In genomic region chrX:68498044-68498507, GRCh38 we compare ENCODE assay signal across 8 cellular contexts. TPM values are rescaled to one million over a fixed set of nuclear protein-coding genes. Genes with fewer than 3 reads are reported as not detected.
DNase-seq lines count a peak whose midpoint lies in the region; ATAC-seq lines count a peak whose summit lies in the region.

No MANE protein-coding gene starts in this region.

- intact Hi-C loops in activated CD4-positive, alpha-beta memory T cell treated with anti-CD3 and anti-CD28 coated beads for 36 hours (cut with micrococcal nuclease): loop anchor here (1.0 kb wide), 1 partner anchor 8 kb away; no protein-coding TSS in a partner anchor

- no peaks in the 10 kb centered on the region for H3K4me1 ChIP-seq in iPS-15b (ENCODE audit: control insufficient read depth, insufficient read depth, low read length)

- peak overlapping the region; percentile 71 for H3K4me3 ChIP-seq in iPS-15b (ENCODE audit: low read depth, low read length)

- POLR2A ChIA-PET in activated CD4-positive, alpha-beta memory T cell treated with anti-CD3 and anti-CD28 coated beads for 36 hours (lab: Charles Lee): no interaction called here

- H3K9me3 Mint-ChIP-seq in activated T-cell treated with anti-CD3 and anti-CD28 coated beads, Interleukin-2, amount 50 U/mL, for 72 hours: no peaks in the 10 kb centered on the region
- H3K9me3 Mint-ChIP-seq in activated CD4-positive, alpha-beta memory T cell treated with anti-CD3 and anti-CD28 coated beads for 36 hours: no peaks in the 10 kb centered on the region
- no peaks in the 10 kb centered on the region for H3K9me3 Mint-ChIP-seq in stimulated activated naive B cell treated with anti-CD40 and anti-IgM and Interleukin-4, amounts not matched to agents 10 μg/mL and 1 μg/mL and 100 μg/mL, for 72 hours

- CTCF ChIA-PET in activated CD4-positive, alpha-beta memory T cell treated with anti-CD3 and anti-CD28 coated beads for 36 hours (lab: Charles Lee): no interaction called here

- no peak for ATAC-seq in activated T-cell treated with anti-CD3 and anti-CD28 coated beads, Interleukin-2, amount 50 U/mL, for 72 hours (replicated peaks in 1 of 2)
- ATAC-seq in stimulated activated naive B cell treated with anti-CD40 and anti-IgM and Interleukin-4, amounts not matched to agents 10 μg/mL and 1 μg/mL and 100 μg/mL, for 72 hours (replicated peaks): peak in 1 of 2 donors; percentile 43
- ATAC-seq in HG02852 (IDR thresholded peaks at IDR 0.05; ENCODE audit: unreplicated experiment) (no peak), HG03175 (IDR thresholded peaks at IDR 0.05; ENCODE audit: unreplicated experiment) (no peak)

- H3K27ac Mint-ChIP-seq in activated T-cell treated with anti-CD3 and anti-CD28 coated beads, Interleukin-2, amount 50 U/mL, for 72 hours: peak overlapping the region; percentile 100
- H3K27ac Mint-ChIP-seq in activated CD4-positive, alpha-beta memory T cell treated with anti-CD3 and anti-CD28 coated beads for 36 hours: peak overlapping the region; percentile 93
- peak overlapping the region; percentile 99 for H3K27ac Mint-ChIP-seq in stimulated activated naive B cell treated with anti-CD40 and anti-IgM and Interleukin-4, amounts not matched to agents 10 μg/mL and 1 μg/mL and 100 μg/mL, for 72 hours

- peaks cover 3 to 12% of the 10 kb centered on the region in 2 donors for H3K36me3 Mint-ChIP-seq in activated T-cell treated with anti-CD3 and anti-CD28 coated beads, Interleukin-2, amount 50 U/mL, for 72 hours (ENCODE audit: insufficient read depth in 2 of 2)
- H3K36me3 Mint-ChIP-seq in activated CD4-positive, alpha-beta memory T cell treated with anti-CD3 and anti-CD28 coated beads for 36 hours: peaks cover 9% of the 10 kb centered on the region
- H3K36me3 Mint-ChIP-seq in stimulated activated naive B cell treated with anti-CD40 and anti-IgM and Interleukin-4, amounts not matched to agents 10 μg/mL and 1 μg/mL and 100 μg/mL, for 72 hours: peaks cover under 1 to 13% of the 10 kb centered on the region in 2 donors

- H3K4me1 Mint-ChIP-seq in activated T-cell treated with anti-CD3 and anti-CD28 coated beads, Interleukin-2, amount 50 U/mL, for 72 hours (ENCODE audit: low read depth): peaks cover 20% of the 10 kb centered on the region
- peaks cover 22% of the 10 kb centered on the region for H3K4me1 Mint-ChIP-seq in activated CD4-positive, alpha-beta memory T cell treated with anti-CD3 and anti-CD28 coated beads for 36 hours (ENCODE audit: low read depth)
- H3K4me1 Mint-ChIP-seq in stimulated activated naive B cell treated with anti-CD40 and anti-IgM and Interleukin-4, amounts not matched to agents 10 μg/mL and 1 μg/mL and 100 μg/mL, for 72 hours: peaks cover 3 to 19% of the 10 kb centered on the region in 2 donors

- H3K27me3 Mint-ChIP-seq in activated T-cell treated with anti-CD3 and anti-CD28 coated beads, Interleukin-2, amount 50 U/mL, for 72 hours (ENCODE audit: low read depth): peaks cover 14% of the 10 kb centered on the region
- H3K27me3 Mint-ChIP-seq in activated CD4-positive, alpha-beta memory T cell treated with anti-CD3 and anti-CD28 coated beads for 36 hours: peaks cover 1% of the 10 kb centered on the region
- peaks cover 0 to 6% of the 10 kb centered on the region in 2 donors for H3K27me3 Mint-ChIP-seq in stimulated activated naive B cell treated with anti-CD40 and anti-IgM and Interleukin-4, amounts not matched to agents 10 μg/mL and 1 μg/mL and 100 μg/mL, for 72 hours

- no peaks in the 10 kb centered on the region for H3K36me3 ChIP-seq in iPS-15b (ENCODE audit: control insufficient read depth, insufficient read depth, low read length)

- H3K9me3 ChIP-seq in iPS-15b (ENCODE audit: control insufficient read depth, insufficient read depth, low read length): no peaks in the 10 kb centered on the region

- H3K9ac ChIP-seq in iPS-15b (ENCODE audit: low read depth, low read length): peak overlapping the region; percentile 90

- H3K27me3 ChIP-seq in iPS-15b (ENCODE audit: control insufficient read depth, insufficient read depth, low read length): no peaks in the 10 kb centered on the region

- DNase-seq in activated T-cell treated with anti-CD3 and anti-CD28 coated beads, Interleukin-2, amount 50 U/mL, for 72 hours: no peak
- DNase-seq in activated T-cell treated with anti-CD3 and anti-CD28 coated beads for 4 hours: no peak
- DNase-seq in activated CD4-positive, alpha-beta memory T cell treated with anti-CD3 and anti-CD28 coated beads for 36 hours: no peak
- DNase-seq in stimulated activated naive B cell treated with anti-CD40 and anti-IgM and Interleukin-4, amounts not matched to agents 10 μg/mL and 1 μg/mL and 100 μg/mL, for 72 hours: no peak
- DNase-seq in T1000 (lab: John Stamatoyannopoulos, UW): no peak

- H3K4me3 Mint-ChIP-seq in activated T-cell treated with anti-CD3 and anti-CD28 coated beads, Interleukin-2, amount 50 U/mL, for 72 hours: peak overlapping the region; percentile 98 to 99
- H3K4me3 Mint-ChIP-seq in activated CD4-positive, alpha-beta memory T cell treated with anti-CD3 and anti-CD28 coated beads for 36 hours: peak overlapping the region; percentile 92
- peak overlapping the region; percentile 94 to 96 for H3K4me3 Mint-ChIP-seq in stimulated activated naive B cell treated with anti-CD40 and anti-IgM and Interleukin-4, amounts not matched to agents 10 μg/mL and 1 μg/mL and 100 μg/mL, for 72 hours

RNA-seq across cellular contexts. Expression of gene YIPF6, which starts 0.8 kb away (rescaled TPM):
- total RNA-seq in activated T-cell treated with anti-CD3 and anti-CD28 coated beads, Interleukin-2, amount 50 U/mL, for 72 hours: 10 to 100 TPM; 26.4 to 31.5 TPM
- 10 to 100 TPM; 24.2 to 26.1 TPM for total RNA-seq in activated CD4-positive, alpha-beta memory T cell treated with anti-CD3 and anti-CD28 coated beads for 36 hours
